ENCODE assay signal across 30 cellular contexts in genomic region chr9:21583628-21584027, GRCh38.
"Had no signal": no experiment of that assay in that cellular context is flagged by ENCODE, and none has a peak within 500 bp of the region (broad histone marks: within the 10 kb centered on the region; RNA-seq: fewer than 3 reads in every experiment).

No MANE protein-coding gene starts in this region.

- H3K27me3 Mint-ChIP-seq: activated naive CD8-positive, alpha-beta T cell; progenitor cell of endocrine pancreas had no signal

- H3K9me3 ChIP-seq: adrenal gland, ascending aorta, colonic mucosa, lower lobe of right lung, sigmoid colon, upper lobe of right lung had no signal

- H3K27ac Mint-ChIP-seq: activated CD4-positive, alpha-beta T cell treated with anti-CD3 and anti-CD28 coated beads, Interleukin-2, amount 10 ng/mL, durations not matched to agents 7 days and 5 days; activated naive CD8-positive, alpha-beta T cell; activated T-helper 17 cell treated with anti-CD3 and anti-CD28 coated beads, Interleukin-2, amount 50 U/mL, for 72 hours; effector memory CD8-positive, alpha-beta T cell; progenitor cell of endocrine pancreas had no signal

- H3K4me1 Mint-ChIP-seq: neural crest cell had no signal

- H3K4me1 ChIP-seq: adrenal gland, ascending aorta, colonic mucosa, lower lobe of right lung, sigmoid colon, upper lobe of right lung had no signal

- H3K36me3 Mint-ChIP-seq: naive thymus-derived CD4-positive, alpha-beta T cell had no signal

- FAIRE-seq: bronchial epithelial cell, endothelial cell of umbilical vein, TTC549 had no signal

- H3K4me3 ChIP-seq: adrenal gland, ascending aorta, colonic mucosa, dorsolateral prefrontal cortex, lower lobe of right lung, sigmoid colon, upper lobe of right lung had no signal

- H3K27me3 ChIP-seq: adrenal gland, ascending aorta, colonic mucosa, dorsolateral prefrontal cortex, foreskin keratinocyte, sigmoid colon, upper lobe of right lung had no signal

- H3K36me3 ChIP-seq: adrenal gland, ascending aorta, colonic mucosa, lower lobe of right lung, sigmoid colon, upper lobe of right lung, WERI-Rb-1 had no signal

- H3K4me3 Mint-ChIP-seq: activated CD4-positive, alpha-beta T cell treated with anti-CD3 and anti-CD28 coated beads, Interleukin-2, amount 10 ng/mL, durations not matched to agents 7 days and 5 days; activated CD8-positive, alpha-beta T cell treated with anti-CD3 and anti-CD28 coated beads, Interleukin-2, amount 10 ng/mL, durations not matched to agents 7 days and 5 days; activated naive CD8-positive, alpha-beta T cell; activated T-helper 17 cell treated with anti-CD3 and anti-CD28 coated beads, Interleukin-2, amount 50 U/mL, for 72 hours; effector memory CD8-positive, alpha-beta T cell; naive thymus-derived CD4-positive, alpha-beta T cell; neural crest cell had no signal

- DNase-seq: activated CD4-positive, alpha-beta T cell treated with anti-CD3 and anti-CD28 coated beads, Interleukin-2, amount 10 ng/mL, durations not matched to agents 7 days and 5 days; activated CD4-positive, CD25-positive, alpha-beta regulatory T cell treated with anti-CD3 and anti-CD28 coated beads, Interleukin-2, amount 50 U/mL, for 72 hours; activated CD8-positive, alpha-beta T cell treated with anti-CD3 and anti-CD28 coated beads, Interleukin-2, amount 10 ng/mL, durations not matched to agents 7 days and 5 days; activated naive CD4-positive, alpha-beta T cell; activated T-cell treated with anti-CD3 and anti-CD28 coated beads, Interleukin-2, amount 50 U/mL, for 1 hour; adrenal gland; colonic mucosa; dorsolateral prefrontal cortex; effector memory CD8-positive, alpha-beta T cell; foreskin keratinocyte; immature natural killer cell; lower lobe of right lung; naive thymus-derived CD4-positive, alpha-beta T cell; occipital lobe; retina; sigmoid colon; stimulated activated CD4-positive, alpha-beta T cell treated with anti-CD3 and anti-CD28 coated beads, Interleukin-2, amount 100 ng/mL, for 48 hours; stimulated activated naive CD4-positive, alpha-beta T cell treated with Interleukin-2 at 50 U/mL for 16 hours; T-helper 1 cell; upper lobe of right lung; WERI-Rb-1 had no signal

- H3K9me3 Mint-ChIP-seq: activated CD4-positive, alpha-beta T cell treated with anti-CD3 and anti-CD28 coated beads, Interleukin-2, amount 10 ng/mL, durations not matched to agents 7 days and 5 days; activated T-helper 17 cell treated with anti-CD3 and anti-CD28 coated beads, Interleukin-2, amount 50 U/mL, for 72 hours; effector memory CD8-positive, alpha-beta T cell; immature natural killer cell; naive thymus-derived CD4-positive, alpha-beta T cell; neural crest cell had no signal

- H3K27ac ChIP-seq: adrenal gland, ascending aorta, colonic mucosa, dorsolateral prefrontal cortex, foreskin keratinocyte, lower lobe of right lung, sigmoid colon, upper lobe of right lung, WERI-Rb-1 had no signal

- ATAC-seq: activated CD8-positive, alpha-beta T cell treated with anti-CD3 and anti-CD28 coated beads, Interleukin-2, amount 10 ng/mL, durations not matched to agents 7 days and 5 days; activated T-helper 17 cell treated with anti-CD3 and anti-CD28 coated beads, Interleukin-2, amount 50 U/mL, for 72 hours; effector memory CD8-positive, alpha-beta T cell; foreskin keratinocyte; left lobe of liver; lower lobe of right lung; naive thymus-derived CD4-positive, alpha-beta T cell; upper lobe of right lung had no signal
